26 cellular contexts compared by ENCODE assay signal in genomic region chr20:58008866-58009265, GRCh38.
A peak's percentile ranks its signal among the peaks of the same experiment; 100 is the strongest.
DNase-seq lines count a peak whose midpoint lies in the region; ATAC-seq, FAIRE-seq and TF ChIP-seq lines count a peak whose summit lies in the region.
"Had no signal": no experiment of that assay in that cellular context is flagged by ENCODE, and none has a peak within 500 bp of the region (broad histone marks: within the 10 kb centered on the region; RNA-seq: fewer than 3 reads in every experiment).

No MANE protein-coding gene starts in this region.

- FAIRE-seq in endometrium (lab: Jason Lieb, UNC), result peak; percentile 93
- FAIRE-seq: A204.1, GM12878, GM12892, GM18507 had no signal

- 8 to 15% (median 9%) methylated on average over 4 of the region's 4 CpGs for WGBS in ovary, 3 donors

- intact Hi-C loops in ovary (cut with DNase I), result loop anchor here in 1 of 4 donors (5.0 kb wide), 1 partner anchor 38 kb away; no protein-coding TSS in a partner anchor
- intact Hi-C loops in vagina (cut with DNase I), result no loop called here

- H3K27me3 ChIP-seq in ovary (no peaks in the 10 kb centered on the region), vagina (no peaks in the 10 kb centered on the region)
- H3K27me3 ChIP-seq: BE2C, BLaER1 had no signal

- no peak overlapping the region for H3K4me3 ChIP-seq in ovary
- H3K4me3 ChIP-seq in vagina, result no peak overlapping the region
- H3K4me3 ChIP-seq: BLaER1, GM12878 had no signal

- H3K9me3 ChIP-seq in ovary, result no peaks in the 10 kb centered on the region
- H3K9me3 ChIP-seq in vagina, result no peaks in the 10 kb centered on the region
- H3K9me3 ChIP-seq: BE2C, BLaER1 had no signal

- DNase-seq in ovary (peak; percentile 39 to 77 (median 66)), vagina (ENCODE audit: extremely low spot score in 2 of 2) (no peak), SKM-1 (lab: John Stamatoyannopoulos, UW; ENCODE audit: unreplicated experiment) (no peak)
- DNase-seq: 8988T; ACHN; BE2C; C1 segment of cervical spinal cord; CD4-positive, alpha-beta memory T cell; CD4-positive, CD25-positive, alpha-beta regulatory T cell; CD8-positive, alpha-beta memory T cell; COR-L47; DMS 273 treated with DMSO at 0.1 percent for 48 hours; DMS153; DMS53; DMS79; DND-41; EL; GDM1 had no signal

- H3K4me1 ChIP-seq in ovary (ENCODE audit: insufficient read depth) (peaks cover 26% of the 10 kb centered on the region), vagina (peaks cover 54% of the 10 kb centered on the region)
- H3K4me1 ChIP-seq: BE2C had no signal

- TF ChIP-seq CTCF in ovary (IDR thresholded peaks at IDR 0.05), result no peak
- no peak for TF ChIP-seq CTCF in vagina (IDR thresholded peaks at IDR 0.05)

- H3K36me3 ChIP-seq in ovary (no peaks in the 10 kb centered on the region), vagina (no peaks in the 10 kb centered on the region)
- H3K36me3 ChIP-seq: BE2C, BLaER1 had no signal

- H3K27ac ChIP-seq in ovary (peak overlapping the region; percentile 44 to 67), vagina (peak overlapping the region; percentile 81)
- H3K27ac ChIP-seq: BLaER1 had no signal

- no peak for TF ChIP-seq EP300 in ovary (IDR thresholded peaks at IDR 0.05)

- ATAC-seq in HG02973 (IDR thresholded peaks at IDR 0.05; ENCODE audit: unreplicated experiment), result no peak
- no peak for ATAC-seq in HG03460 (IDR thresholded peaks at IDR 0.05; ENCODE audit: unreplicated experiment)
- ATAC-seq: GM12878 had no signal

- TF ChIP-seq POLR2A in ovary (IDR thresholded peaks at IDR 0.05) (no peak), vagina (IDR thresholded peaks at IDR 0.05) (no peak)

Comparison
In these comparisons a context has a peak if more than half of its experiments do, and no peak if none do; other contexts are left out.
1. DNase-seq: peak in ovary (5 of 5); none in vagina (0 of 2) and SKM-1 (single experiment).